Comparison of ENCODE assay signal across 19 cellular contexts in the genomic region with DNA sequence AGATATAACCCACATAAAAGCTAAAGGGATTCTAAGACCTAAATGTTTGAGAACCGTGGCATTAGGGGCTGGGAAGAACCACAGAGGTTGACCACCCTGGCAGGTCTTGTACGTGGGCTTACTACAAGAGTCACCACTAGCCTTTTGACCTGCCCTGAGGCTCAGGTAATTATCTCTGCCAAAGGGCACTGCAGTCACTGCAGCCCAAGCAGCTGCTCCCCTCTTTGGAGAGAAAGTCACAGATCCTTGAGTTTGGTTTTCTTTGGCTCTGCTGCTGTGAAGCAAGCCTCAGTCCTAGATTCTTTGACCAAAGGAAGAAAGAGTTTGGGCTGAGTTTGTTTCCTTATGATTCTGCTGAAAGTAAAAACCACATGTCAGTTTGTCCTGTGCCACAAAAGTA. TPM values are rescaled to one million over a fixed set of nuclear protein-coding genes. Genes with fewer than 3 reads are reported as not detected.
DNase-seq lines count a peak whose midpoint lies in the region; ATAC-seq and TF ChIP-seq lines count a peak whose summit lies in the region.
"Had no signal": no experiment of that assay in that cellular context is flagged by ENCODE, and none has a peak within 500 bp of the region (broad histone marks: within the 10 kb centered on the region; RNA-seq: fewer than 3 reads in every experiment).

No MANE protein-coding gene starts in this region.

- CTCF ChIA-PET in activated CD8-positive, alpha-beta memory T cell treated with anti-CD3 and anti-CD28 coated beads, Interleukin-2, amount 10 ng/mL, durations not matched to agents 7 days and 5 days (lab: Charles Lee), result interaction anchor here (0.7 to 1.3 kb wide), 3 partner anchors 8 to 342 kb away, joined by 3 to 4 read pairs (median 3); no protein-coding TSS in a partner anchor

- H3K4me1 Mint-ChIP-seq in activated CD8-positive, alpha-beta memory T cell treated with anti-CD3 and anti-CD28 coated beads, Interleukin-2, amount 10 ng/mL, durations not matched to agents 7 days and 5 days, result peaks cover 13% of the 10 kb centered on the region
- peaks cover 17% of the 10 kb centered on the region for H3K4me1 Mint-ChIP-seq in stimulated activated naive CD8-positive, alpha-beta T cell treated with anti-CD3 and anti-CD28 coated beads, Interleukin-15, Interleukin-2, amounts not matched to agents 100 ng/mL and 50 ng/mL, for 24 hours (ENCODE audit: low read depth)
- peaks cover 19% of the 10 kb centered on the region for H3K4me1 Mint-ChIP-seq in stimulated activated naive CD8-positive, alpha-beta T cell treated with anti-CD3 and anti-CD28 coated beads, Interleukin-15, amount 100 ng/mL, for 72 hours
- peaks cover 10% of the 10 kb centered on the region for H3K4me1 Mint-ChIP-seq in activated naive CD8-positive, alpha-beta T cell treated with anti-CD3 and anti-CD28 coated beads, Interleukin-2, amount 50 U/mL, for 24 hours
- peaks cover 2% of the 10 kb centered on the region for H3K4me1 Mint-ChIP-seq in endodermal cell
- H3K4me1 Mint-ChIP-seq: B cell had no signal

- no peaks in the 10 kb centered on the region for H3K27me3 ChIP-seq in endodermal cell (ENCODE audit: control insufficient read depth, insufficient read depth, low read length, poor library complexity, severe bottlenecking)
- H3K27me3 ChIP-seq: BLaER1 had no signal

- peaks cover 70% of the 10 kb centered on the region for H3K36me3 ChIP-seq in endodermal cell (ENCODE audit: control insufficient read depth, insufficient read depth, low read length)

- DNase-seq in activated CD8-positive, alpha-beta memory T cell treated with anti-CD3 and anti-CD28 coated beads, Interleukin-2, amount 10 ng/mL, durations not matched to agents 7 days and 5 days, result no peak
- no peak for DNase-seq in activated CD8-positive, alpha-beta memory T cell treated with anti-CD3 and anti-CD28 coated beads for 24 hours
- no peak for DNase-seq in stimulated activated naive CD8-positive, alpha-beta T cell treated with anti-CD3 and anti-CD28 coated beads, Interleukin-15, amount 100 ng/mL, for 72 hours
- no peak for DNase-seq in activated naive CD8-positive, alpha-beta T cell treated with anti-CD3 and anti-CD28 coated beads, Interleukin-2, amount 50 U/mL, for 24 hours
- no peak for DNase-seq in endodermal cell
- no peak for DNase-seq in nucleus accumbens (lab: John Stamatoyannopoulos, UW)
- DNase-seq: Caco-2; CD4-positive, CD25-positive, alpha-beta regulatory T cell; CD8-positive, alpha-beta T cell; DMS153; DND-41; GOT3; HFFc6 had no signal

- no peak overlapping the region for H3K9ac ChIP-seq in endodermal cell (ENCODE audit: extremely low read depth, low read length, poor library complexity, severe bottlenecking)
- H3K9ac ChIP-seq: BLaER1 had no signal

- H3K27me3 Mint-ChIP-seq in activated CD8-positive, alpha-beta memory T cell treated with anti-CD3 and anti-CD28 coated beads, Interleukin-2, amount 10 ng/mL, durations not matched to agents 7 days and 5 days, result no peaks in the 10 kb centered on the region
- no peaks in the 10 kb centered on the region for H3K27me3 Mint-ChIP-seq in stimulated activated naive CD8-positive, alpha-beta T cell treated with anti-CD3 and anti-CD28 coated beads, Interleukin-15, Interleukin-2, amounts not matched to agents 100 ng/mL and 50 ng/mL, for 24 hours
- no peaks in the 10 kb centered on the region for H3K27me3 Mint-ChIP-seq in stimulated activated naive CD8-positive, alpha-beta T cell treated with anti-CD3 and anti-CD28 coated beads, Interleukin-15, amount 100 ng/mL, for 72 hours
- no peaks in the 10 kb centered on the region for H3K27me3 Mint-ChIP-seq in activated naive CD8-positive, alpha-beta T cell treated with anti-CD3 and anti-CD28 coated beads, Interleukin-2, amount 50 U/mL, for 24 hours
- H3K27me3 Mint-ChIP-seq in endodermal cell (ENCODE audit: insufficient read depth), result no peaks in the 10 kb centered on the region
- H3K27me3 Mint-ChIP-seq: B cell; CD4-positive, CD25-positive, alpha-beta regulatory T cell had no signal

- no peak overlapping the region for H3K4me3 Mint-ChIP-seq in activated CD8-positive, alpha-beta memory T cell treated with anti-CD3 and anti-CD28 coated beads, Interleukin-2, amount 10 ng/mL, durations not matched to agents 7 days and 5 days
- no peak overlapping the region for H3K4me3 Mint-ChIP-seq in stimulated activated naive CD8-positive, alpha-beta T cell treated with anti-CD3 and anti-CD28 coated beads, Interleukin-15, Interleukin-2, amounts not matched to agents 100 ng/mL and 50 ng/mL, for 24 hours
- no peak overlapping the region for H3K4me3 Mint-ChIP-seq in stimulated activated naive CD8-positive, alpha-beta T cell treated with anti-CD3 and anti-CD28 coated beads, Interleukin-15, amount 100 ng/mL, for 72 hours
- H3K4me3 Mint-ChIP-seq in activated naive CD8-positive, alpha-beta T cell treated with anti-CD3 and anti-CD28 coated beads, Interleukin-2, amount 50 U/mL, for 24 hours, result no peak overlapping the region
- no peak overlapping the region for H3K4me3 Mint-ChIP-seq in endodermal cell
- H3K4me3 Mint-ChIP-seq: B cell; CD4-positive, CD25-positive, alpha-beta regulatory T cell; CD8-positive, alpha-beta T cell; HFFc6 had no signal

- no peaks in the 10 kb centered on the region for H3K9me3 ChIP-seq in endodermal cell (ENCODE audit: control insufficient read depth, low read length)
- H3K9me3 ChIP-seq: BLaER1, Caco-2, HAP-1 had no signal

- no peak overlapping the region for H3K27ac ChIP-seq in endodermal cell (ENCODE audit: low read depth, low read length)
- H3K27ac ChIP-seq: 22Rv1, BLaER1, C4-2B had no signal

- peak overlapping the region; percentile 3 for H3K27ac Mint-ChIP-seq in activated CD8-positive, alpha-beta memory T cell treated with anti-CD3 and anti-CD28 coated beads, Interleukin-2, amount 10 ng/mL, durations not matched to agents 7 days and 5 days
- H3K27ac Mint-ChIP-seq in stimulated activated naive CD8-positive, alpha-beta T cell treated with anti-CD3 and anti-CD28 coated beads, Interleukin-15, Interleukin-2, amounts not matched to agents 100 ng/mL and 50 ng/mL, for 24 hours, result peak overlapping the region; percentile 26
- H3K27ac Mint-ChIP-seq in stimulated activated naive CD8-positive, alpha-beta T cell treated with anti-CD3 and anti-CD28 coated beads, Interleukin-15, amount 100 ng/mL, for 72 hours, result no peak overlapping the region
- H3K27ac Mint-ChIP-seq in activated naive CD8-positive, alpha-beta T cell treated with anti-CD3 and anti-CD28 coated beads, Interleukin-2, amount 50 U/mL, for 24 hours, result peak overlapping the region; percentile 31
- H3K27ac Mint-ChIP-seq in endodermal cell, result no peak overlapping the region
- H3K27ac Mint-ChIP-seq: B cell; CD8-positive, alpha-beta T cell; HFFc6 had no signal

- WGBS in endodermal cell (ENCODE audit: insufficient coverage in 1 of 2, insufficient read length in 1 of 2), 2 experiments, result 93 to 94% methylated on average over 2 of the region's 2 CpGs

- H3K4me1 ChIP-seq in endodermal cell (ENCODE audit: control insufficient read depth, insufficient read depth, low read length), result no peaks in the 10 kb centered on the region
- H3K4me1 ChIP-seq: BLaER1, Caco-2, HAP-1 had no signal

- no peak for TF ChIP-seq CTCF in endodermal cell (conservative IDR thresholded peaks at IDR 0.05)

- peaks cover 51% of the 10 kb centered on the region for H3K36me3 Mint-ChIP-seq in activated CD8-positive, alpha-beta memory T cell treated with anti-CD3 and anti-CD28 coated beads, Interleukin-2, amount 10 ng/mL, durations not matched to agents 7 days and 5 days
- peaks cover 75% of the 10 kb centered on the region for H3K36me3 Mint-ChIP-seq in stimulated activated naive CD8-positive, alpha-beta T cell treated with anti-CD3 and anti-CD28 coated beads, Interleukin-15, Interleukin-2, amounts not matched to agents 100 ng/mL and 50 ng/mL, for 24 hours (ENCODE audit: low read depth)
- peaks cover 67% of the 10 kb centered on the region for H3K36me3 Mint-ChIP-seq in activated naive CD8-positive, alpha-beta T cell treated with anti-CD3 and anti-CD28 coated beads, Interleukin-2, amount 50 U/mL, for 24 hours (ENCODE audit: low read depth)
- peaks cover 71% of the 10 kb centered on the region for H3K36me3 Mint-ChIP-seq in endodermal cell (ENCODE audit: low read depth)

- H3K9me3 Mint-ChIP-seq in activated CD8-positive, alpha-beta memory T cell treated with anti-CD3 and anti-CD28 coated beads, Interleukin-2, amount 10 ng/mL, durations not matched to agents 7 days and 5 days (ENCODE audit: low read depth), result no peaks in the 10 kb centered on the region
- no peaks in the 10 kb centered on the region for H3K9me3 Mint-ChIP-seq in stimulated activated naive CD8-positive, alpha-beta T cell treated with anti-CD3 and anti-CD28 coated beads, Interleukin-15, Interleukin-2, amounts not matched to agents 100 ng/mL and 50 ng/mL, for 24 hours
- H3K9me3 Mint-ChIP-seq in stimulated activated naive CD8-positive, alpha-beta T cell treated with anti-CD3 and anti-CD28 coated beads, Interleukin-15, amount 100 ng/mL, for 72 hours, result no peaks in the 10 kb centered on the region
- H3K9me3 Mint-ChIP-seq in activated naive CD8-positive, alpha-beta T cell treated with anti-CD3 and anti-CD28 coated beads, Interleukin-2, amount 50 U/mL, for 24 hours, result no peaks in the 10 kb centered on the region
- H3K9me3 Mint-ChIP-seq in endodermal cell, result no peaks in the 10 kb centered on the region
- H3K9me3 Mint-ChIP-seq: CD4-positive, CD25-positive, alpha-beta regulatory T cell; CD8-positive, alpha-beta T cell; HFFc6 had no signal

- ATAC-seq in activated CD8-positive, alpha-beta memory T cell treated with anti-CD3 and anti-CD28 coated beads, Interleukin-2, amount 10 ng/mL, durations not matched to agents 7 days and 5 days, result no peak
- no peak for ATAC-seq in stimulated activated naive CD8-positive, alpha-beta T cell treated with anti-CD3 and anti-CD28 coated beads, Interleukin-15, amount 100 ng/mL, for 72 hours
- no peak for ATAC-seq in activated naive CD8-positive, alpha-beta T cell treated with anti-CD3 and anti-CD28 coated beads, Interleukin-2, amount 50 U/mL, for 24 hours
- ATAC-seq: CD8-positive, alpha-beta T cell had no signal

- no peak overlapping the region for H3K4me3 ChIP-seq in endodermal cell (ENCODE audit: low read length)
- H3K4me3 ChIP-seq: BLaER1, HAP-1 had no signal

RNA-seq across cellular contexts. Expression of a gene that starts 11.6 kb away (rescaled TPM):
- total RNA-seq in activated CD8-positive, alpha-beta memory T cell treated with anti-CD3 and anti-CD28 coated beads, Interleukin-2, amount 10 ng/mL, durations not matched to agents 7 days and 5 days, result 100 to 1,000 TPM; 310 to 434 TPM
- total RNA-seq in endodermal cell, result 100 to 1,000 TPM; 304 to 378 TPM
- polyA plus RNA-seq in endodermal cell (2013, experiment 1 of 2), result 288 TPM
- polyA plus RNA-seq in endodermal cell (2013, experiment 2 of 2), result 280 TPM

RNA-seq across cellular contexts. Expression of a gene that starts 32.4 kb away (rescaled TPM):
- total RNA-seq in activated CD8-positive, alpha-beta memory T cell treated with anti-CD3 and anti-CD28 coated beads, Interleukin-2, amount 10 ng/mL, durations not matched to agents 7 days and 5 days, result 10 to 100 TPM; 19.2 to 68.1 TPM
- not detected for total RNA-seq in endodermal cell
- not detected for polyA plus RNA-seq in endodermal cell (2013, experiment 1 of 2)
- polyA plus RNA-seq in endodermal cell (2013, experiment 2 of 2), result not detected
- total RNA-seq: HFFc6 had no signal

RNA-seq across cellular contexts. Expression of a gene that starts 53.0 kb away (rescaled TPM):
- 1 to 10 TPM in 1 of 2 experiments, under 1 TPM in 1; 0.53 to 1.5 TPM for total RNA-seq in activated CD8-positive, alpha-beta memory T cell treated with anti-CD3 and anti-CD28 coated beads, Interleukin-2, amount 10 ng/mL, durations not matched to agents 7 days and 5 days
- total RNA-seq in endodermal cell, result 10 to 100 TPM; 61.4 to 72.5 TPM
- polyA plus RNA-seq in endodermal cell (2013, experiment 1 of 2), result 49.4 TPM
- polyA plus RNA-seq in endodermal cell (2013, experiment 2 of 2), result 46.4 TPM

Comparison
In these comparisons a context has a peak if more than half of its experiments do, and no peak if none do; other contexts are left out.
1. H3K27ac Mint-ChIP-seq: peak in activated CD8-positive, alpha-beta memory T cell treated with anti-CD3 and anti-CD28 coated beads, Interleukin-2, amount 10 ng/mL, durations not matched to agents 7 days and 5 days (single experiment), stimulated activated naive CD8-positive, alpha-beta T cell treated with anti-CD3 and anti-CD28 coated beads, Interleukin-15, Interleukin-2, amounts not matched to agents 100 ng/mL and 50 ng/mL, for 24 hours (single experiment) and activated naive CD8-positive, alpha-beta T cell treated with anti-CD3 and anti-CD28 coated beads, Interleukin-2, amount 50 U/mL, for 24 hours (single experiment); none in stimulated activated naive CD8-positive, alpha-beta T cell treated with anti-CD3 and anti-CD28 coated beads, Interleukin-15, amount 100 ng/mL, for 72 hours (0 of 2) and endodermal cell (single experiment).
2. RNA of a gene that starts 32.4 kb away (total RNA-seq): 19.2 to 68.1 TPM in activated CD8-positive, alpha-beta memory T cell treated with anti-CD3 and anti-CD28 coated beads, Interleukin-2, amount 10 ng/mL, durations not matched to agents 7 days and 5 days; not detected in endodermal cell; every median in the first group is over 10 times any median in the second.
3. RNA of a gene that starts 53.0 kb away (total RNA-seq): 61.4 to 72.5 TPM in endodermal cell; 0.53 to 1.5 TPM in activated CD8-positive, alpha-beta memory T cell treated with anti-CD3 and anti-CD28 coated beads, Interleukin-2, amount 10 ng/mL, durations not matched to agents 7 days and 5 days; every median in the first group is over 10 times any median in the second.